In genomic region chr14:88815980-88816379, GRCh38 we compare ENCODE assay signal across 5 cellular contexts.
"Had no signal": no experiment of that assay in that cellular context is flagged by ENCODE, and none has a peak within 500 bp of the region (broad histone marks: within the 10 kb centered on the region; RNA-seq: fewer than 3 reads in every experiment).

No MANE protein-coding gene starts in this region.

- DNase-seq: H9, HCEC 1CT, IMR-90, KBM-7 had no signal

- H3K4me3 ChIP-seq: GM23338 had no signal

- ATAC-seq: GM23338 had no signal
